ENCODE assay signal across 13 cellular contexts in the genomic region with DNA sequence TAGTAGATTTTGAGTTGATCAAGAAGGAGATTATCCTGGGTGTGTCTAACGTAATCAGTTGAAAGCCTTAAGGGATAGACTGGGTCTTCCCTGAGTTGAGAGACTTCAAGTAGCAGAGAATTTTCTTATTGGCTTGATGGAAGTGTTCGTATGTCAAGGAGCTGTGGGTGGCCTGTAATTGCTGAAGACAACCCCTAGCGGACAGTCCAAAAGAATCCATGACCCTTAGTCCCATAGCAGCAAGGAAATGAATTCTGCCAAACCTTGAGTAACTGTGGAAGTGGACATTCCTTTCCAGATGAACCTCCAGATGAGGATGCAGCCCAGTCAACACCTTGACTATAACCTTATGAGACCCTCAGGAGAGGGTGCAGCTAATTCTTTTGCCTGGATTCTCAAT.
DNase-seq lines count a peak whose midpoint lies in the region; ATAC-seq and TF ChIP-seq lines count a peak whose summit lies in the region.
"Had no signal": no experiment of that assay in that cellular context is flagged by ENCODE, and none has a peak within 500 bp of the region (broad histone marks: within the 10 kb centered on the region; RNA-seq: fewer than 3 reads in every experiment).

No MANE protein-coding gene starts in this region.

- H3K27ac Mint-ChIP-seq in progenitor cell of endocrine pancreas, result no peak overlapping the region
- H3K27ac Mint-ChIP-seq: CD14-positive monocyte; CD8-positive, alpha-beta T cell had no signal

- in situ Hi-C loops in SK-MEL-5 (cut with HindIII; ENCODE audit: low pct_unique_long_range_greater_than_20kb, low sequenced_read_pairs), result no loop called here

- DNase-seq in NCI-H82 (lab: John Stamatoyannopoulos, UW) (peak; percentile 3), NCI-H82 treated with DMSO at 0.1 percent for 48 hours (lab: John Stamatoyannopoulos, UW; ENCODE audit: unreplicated experiment) (no peak), LNCaP clone FGC (ENCODE audit: low read depth) (no peak), SK-MEL-5 (ENCODE audit: low read depth, low spot score) (peak; percentile 21), progenitor cell of endocrine pancreas (ENCODE audit: low spot score, unreplicated experiment) (no peak), dedifferentiated amniotic fluid mesenchymal stem cell (ENCODE audit: extremely low spot score) (no peak), hepatic stellate cell (ENCODE audit: low spot score) (no peak)
- DNase-seq: CD8-positive, alpha-beta T cell; DMS 273 treated with DMSO at 0.1 percent for 48 hours; GM23248 had no signal

- no peak overlapping the region for H3K4me3 ChIP-seq in LNCaP clone FGC (ENCODE audit: low read depth, low read length)
- H3K4me3 ChIP-seq: GM23248, K562 had no signal

- no peaks in the 10 kb centered on the region for H3K9me3 Mint-ChIP-seq in progenitor cell of endocrine pancreas (ENCODE audit: low read depth)
- H3K9me3 Mint-ChIP-seq: CD8-positive, alpha-beta T cell had no signal

- H3K4me1 Mint-ChIP-seq in progenitor cell of endocrine pancreas (ENCODE audit: low read depth), result no peaks in the 10 kb centered on the region
- H3K4me1 Mint-ChIP-seq: CD14-positive monocyte had no signal

- ATAC-seq in GM18511 (IDR thresholded peaks at IDR 0.05; ENCODE audit: unreplicated experiment), result no peak
- ATAC-seq: CD8-positive, alpha-beta T cell; K562 had no signal

- TF ChIP-seq CTCF in LNCaP clone FGC (IDR thresholded peaks at IDR 0.05; ENCODE audit: control insufficient read depth, extremely low read depth, insufficient read depth), result peak; percentile 18; the same call in 1 of the 2 replicates
- peak; percentile 12 for TF ChIP-seq CTCF in progenitor cell of endocrine pancreas (IDR thresholded peaks at IDR 0.05; ENCODE audit: unreplicated experiment)

- no peaks in the 10 kb centered on the region for H3K36me3 Mint-ChIP-seq in progenitor cell of endocrine pancreas (ENCODE audit: insufficient read depth)
- H3K36me3 Mint-ChIP-seq: CD14-positive monocyte; CD8-positive, alpha-beta T cell had no signal

- H3K27me3 Mint-ChIP-seq in progenitor cell of endocrine pancreas, result peaks cover 19% of the 10 kb centered on the region

- H3K4me3 Mint-ChIP-seq in progenitor cell of endocrine pancreas (ENCODE audit: low read depth), result no peak overlapping the region
- H3K4me3 Mint-ChIP-seq: CD14-positive monocyte; CD8-positive, alpha-beta T cell had no signal

Comparison
In these comparisons a context has a peak if more than half of its experiments do, and no peak if none do; other contexts are left out.
1. DNase-seq: peak in NCI-H82 (single experiment) and SK-MEL-5 (single experiment); none in NCI-H82 treated with DMSO at 0.1 percent for 48 hours (single experiment), LNCaP clone FGC (single experiment), progenitor cell of endocrine pancreas (single experiment), dedifferentiated amniotic fluid mesenchymal stem cell (single experiment) and hepatic stellate cell (single experiment).